In the genomic region with DNA sequence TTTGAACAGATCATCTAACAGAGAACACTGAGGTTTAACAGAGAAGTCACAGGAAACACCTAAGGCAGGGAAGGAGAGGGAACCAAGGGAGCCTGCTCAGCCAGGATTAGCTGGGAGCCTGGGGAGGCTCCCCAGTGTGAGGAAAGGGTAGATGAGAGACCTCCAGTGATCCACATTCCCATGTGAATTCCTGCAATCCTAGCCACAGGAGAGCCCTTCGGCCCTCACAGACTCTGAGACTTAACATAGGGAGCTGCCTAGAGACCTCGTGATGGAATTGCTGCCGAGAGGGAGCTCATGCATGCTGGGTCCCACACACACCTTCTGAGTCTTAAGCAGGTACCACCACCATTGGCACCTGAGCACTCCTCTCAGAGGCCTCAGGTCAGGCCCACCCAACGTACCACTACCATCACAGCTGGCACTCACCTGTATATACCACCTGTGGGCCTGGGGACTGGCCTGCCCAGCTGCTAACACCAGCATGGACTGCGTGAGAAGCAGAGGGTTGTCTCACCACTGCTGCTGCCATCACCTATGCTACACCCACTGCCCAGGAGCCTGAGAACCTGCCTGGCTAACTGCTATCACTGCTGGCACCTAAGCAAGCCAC, we compare ENCODE assay signal across 1 cellular context.
TF ChIP-seq lines count a peak whose summit lies in the region.

No MANE protein-coding gene starts in this region.

TF ChIP-seq in GM23338, 12 proteins besides CTCF, POLR2A, EP300 and RAD21:
- TF ChIP-seq, protein P1, sequence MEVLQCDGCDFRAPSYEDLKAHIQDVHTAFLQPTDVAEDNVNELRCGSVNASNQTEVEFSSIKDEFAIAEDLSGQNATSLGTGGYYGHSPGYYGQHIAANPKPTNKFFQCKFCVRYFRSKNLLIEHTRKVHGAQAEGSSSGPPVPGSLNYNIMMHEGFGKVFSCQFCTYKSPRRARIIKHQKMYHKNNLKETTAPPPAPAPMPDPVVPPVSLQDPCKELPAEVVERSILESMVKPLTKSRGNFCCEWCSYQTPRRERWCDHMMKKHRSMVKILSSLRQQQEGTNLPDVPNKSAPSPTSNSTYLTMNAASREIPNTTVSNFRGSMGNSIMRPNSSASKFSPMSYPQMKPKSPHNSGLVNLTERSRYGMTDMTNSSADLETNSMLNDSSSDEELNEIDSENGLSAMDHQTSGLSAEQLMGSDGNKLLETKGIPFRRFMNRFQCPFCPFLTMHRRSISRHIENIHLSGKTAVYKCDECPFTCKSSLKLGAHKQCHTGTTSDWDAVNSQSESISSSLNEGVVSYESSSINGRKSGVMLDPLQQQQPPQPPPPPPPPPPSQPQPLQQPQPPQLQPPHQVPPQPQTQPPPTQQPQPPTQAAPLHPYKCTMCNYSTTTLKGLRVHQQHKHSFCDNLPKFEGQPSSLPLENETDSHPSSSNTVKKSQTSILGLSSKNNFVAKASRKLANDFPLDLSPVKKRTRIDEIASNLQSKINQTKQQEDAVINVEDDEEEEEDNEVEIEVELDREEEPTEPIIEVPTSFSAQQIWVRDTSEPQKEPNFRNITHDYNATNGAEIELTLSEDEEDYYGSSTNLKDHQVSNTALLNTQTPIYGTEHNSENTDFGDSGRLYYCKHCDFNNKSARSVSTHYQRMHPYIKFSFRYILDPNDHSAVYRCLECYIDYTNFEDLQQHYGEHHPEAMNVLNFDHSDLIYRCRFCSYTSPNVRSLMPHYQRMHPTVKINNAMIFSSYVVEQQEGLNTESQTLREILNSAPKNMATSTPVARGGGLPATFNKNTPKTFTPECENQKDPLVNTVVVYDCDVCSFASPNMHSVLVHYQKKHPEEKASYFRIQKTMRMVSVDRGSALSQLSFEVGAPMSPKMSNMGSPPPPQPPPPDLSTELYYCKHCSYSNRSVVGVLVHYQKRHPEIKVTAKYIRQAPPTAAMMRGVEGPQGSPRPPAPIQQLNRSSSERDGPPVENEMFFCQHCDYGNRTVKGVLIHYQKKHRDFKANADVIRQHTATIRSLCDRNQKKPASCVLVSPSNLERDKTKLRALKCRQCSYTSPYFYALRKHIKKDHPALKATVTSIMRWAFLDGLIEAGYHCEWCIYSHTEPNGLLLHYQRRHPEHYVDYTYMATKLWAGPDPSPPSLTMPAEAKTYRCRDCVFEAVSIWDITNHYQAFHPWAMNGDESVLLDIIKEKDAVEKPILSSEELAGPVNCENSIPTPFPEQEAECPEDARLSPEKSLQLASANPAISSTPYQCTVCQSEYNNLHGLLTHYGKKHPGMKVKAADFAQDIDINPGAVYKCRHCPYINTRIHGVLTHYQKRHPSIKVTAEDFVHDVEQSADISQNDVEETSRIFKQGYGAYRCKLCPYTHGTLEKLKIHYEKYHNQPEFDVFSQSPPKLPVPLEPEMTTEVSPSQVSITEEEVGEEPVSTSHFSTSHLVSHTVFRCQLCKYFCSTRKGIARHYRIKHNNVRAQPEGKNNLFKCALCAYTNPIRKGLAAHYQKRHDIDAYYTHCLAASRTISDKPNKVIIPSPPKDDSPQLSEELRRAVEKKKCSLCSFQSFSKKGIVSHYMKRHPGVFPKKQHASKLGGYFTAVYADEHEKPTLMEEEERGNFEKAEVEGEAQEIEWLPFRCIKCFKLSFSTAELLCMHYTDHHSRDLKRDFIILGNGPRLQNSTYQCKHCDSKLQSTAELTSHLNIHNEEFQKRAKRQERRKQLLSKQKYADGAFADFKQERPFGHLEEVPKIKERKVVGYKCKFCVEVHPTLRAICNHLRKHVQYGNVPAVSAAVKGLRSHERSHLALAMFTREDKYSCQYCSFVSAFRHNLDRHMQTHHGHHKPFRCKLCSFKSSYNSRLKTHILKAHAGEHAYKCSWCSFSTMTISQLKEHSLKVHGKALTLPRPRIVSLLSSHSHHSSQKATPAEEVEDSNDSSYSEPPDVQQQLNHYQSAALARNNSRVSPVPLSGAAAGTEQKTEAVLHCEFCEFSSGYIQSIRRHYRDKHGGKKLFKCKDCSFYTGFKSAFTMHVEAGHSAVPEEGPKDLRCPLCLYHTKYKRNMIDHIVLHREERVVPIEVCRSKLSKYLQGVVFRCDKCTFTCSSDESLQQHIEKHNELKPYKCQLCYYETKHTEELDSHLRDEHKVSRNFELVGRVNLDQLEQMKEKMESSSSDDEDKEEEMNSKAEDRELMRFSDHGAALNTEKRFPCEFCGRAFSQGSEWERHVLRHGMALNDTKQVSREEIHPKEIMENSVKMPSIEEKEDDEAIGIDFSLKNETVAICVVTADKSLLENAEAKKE (CRISPR knock-in tag; IDR thresholded peaks at IDR 0.05), result no peak
- TF ChIP-seq ZNF331 (CRISPR knock-in tag; IDR thresholded peaks at IDR 0.05; ENCODE audit: low read depth), result no peak
